ENCODE assay signal across 28 cellular contexts in genomic region chr5:176500511-176500910, GRCh38. TPM values are rescaled to one million over a fixed set of nuclear protein-coding genes. Genes with fewer than 3 reads are reported as not detected.
"Had no signal": no experiment of that assay in that cellular context is flagged by ENCODE, and none has a peak within 500 bp of the region (broad histone marks: within the 10 kb centered on the region; RNA-seq: fewer than 3 reads in every experiment).

No MANE protein-coding gene starts in this region.

- H2AFZ ChIP-seq: parathyroid adenoma had no signal

- DNase-seq: activated CD4-positive, alpha-beta memory T cell treated with anti-CD3 and anti-CD28 coated beads, Interleukin-2, amount 10 ng/mL, durations not matched to agents 7 days and 5 days; activated CD4-positive, alpha-beta T cell treated with anti-CD3 and anti-CD28 coated beads, Interleukin-2, amount 10 ng/mL, durations not matched to agents 24 days and 14 days; activated naive CD8-positive, alpha-beta T cell treated with anti-CD3 and anti-CD28 coated beads for 36 hours; amniotic stem cell; effector memory CD8-positive, alpha-beta T cell; foreskin keratinocyte; glutamatergic neuron; hippocampal formation; left ventricle myocardium superior; nephron progenitor cell; right cardiac atrium; stimulated activated CD4-positive, alpha-beta T cell treated with anti-CD3 and anti-CD28 coated beads, Interleukin-12 subunit alpha, Interleukin-12 subunit beta, amount 100 ng/mL, for 4 hours; stimulated activated naive CD8-positive, alpha-beta T cell treated with anti-CD3 and anti-CD28 coated beads, Interleukin-15, amount 100 ng/mL, for 72 hours; T-cell; tibial artery had no signal

- ATAC-seq: activated CD4-positive, CD25-positive, alpha-beta regulatory T cell treated with anti-CD3 and anti-CD28 coated beads, Interleukin-2, amount 50 U/mL, for 24 hours; effector memory CD8-positive, alpha-beta T cell; foreskin keratinocyte; left ventricle myocardium superior; right cardiac atrium; stimulated activated naive CD8-positive, alpha-beta T cell treated with anti-CD3 and anti-CD28 coated beads, Interleukin-15, amount 100 ng/mL, for 72 hours; T-cell had no signal

- H3K4me1 Mint-ChIP-seq: activated CD4-positive, alpha-beta T cell treated with anti-CD3 and anti-CD28 coated beads, Interleukin-2, amount 10 ng/mL, durations not matched to agents 24 days and 14 days; activated naive CD8-positive, alpha-beta T cell treated with anti-CD3 and anti-CD28 coated beads for 36 hours; central memory CD8-positive, alpha-beta T cell; stimulated activated naive CD8-positive, alpha-beta T cell treated with anti-CD3 and anti-CD28 coated beads, Interleukin-15, amount 100 ng/mL, for 72 hours; T-cell had no signal

- H3K9me3 ChIP-seq: breast epithelium, esophagus muscularis mucosa, tibial artery had no signal

- H3K27me3 Mint-ChIP-seq: activated CD4-positive, alpha-beta memory T cell treated with anti-CD3 and anti-CD28 coated beads, Interleukin-2, amount 10 ng/mL, durations not matched to agents 7 days and 5 days; activated CD4-positive, alpha-beta T cell treated with anti-CD3 and anti-CD28 coated beads, Interleukin-2, amount 10 ng/mL, durations not matched to agents 24 days and 14 days; activated naive CD8-positive, alpha-beta T cell treated with anti-CD3 and anti-CD28 coated beads for 36 hours; central memory CD8-positive, alpha-beta T cell; effector memory CD8-positive, alpha-beta T cell; stimulated activated naive CD8-positive, alpha-beta T cell treated with anti-CD3 and anti-CD28 coated beads, Interleukin-15, amount 100 ng/mL, for 72 hours; T-cell had no signal

- H3K9ac ChIP-seq: parathyroid adenoma had no signal

- H3K9me3 Mint-ChIP-seq: activated CD4-positive, alpha-beta memory T cell treated with anti-CD3 and anti-CD28 coated beads, Interleukin-2, amount 10 ng/mL, durations not matched to agents 7 days and 5 days; activated CD4-positive, alpha-beta T cell treated with anti-CD3 and anti-CD28 coated beads, Interleukin-2, amount 10 ng/mL, durations not matched to agents 24 days and 14 days; activated naive CD8-positive, alpha-beta T cell treated with anti-CD3 and anti-CD28 coated beads for 36 hours; activated T-helper 1 cell treated with anti-CD3 and anti-CD28 coated beads, Interleukin-12 subunit alpha, Interleukin-12 subunit beta, Interleukin-2, Interleukin-4 antibody, amounts not matched to agents 30 ng/mL and 10 ng/mL and 1 ng/mL, durations not matched to agents 14 hours and 24 hours and 36 hours; central memory CD8-positive, alpha-beta T cell; effector memory CD8-positive, alpha-beta T cell; nephron progenitor cell; stimulated activated naive CD8-positive, alpha-beta T cell treated with anti-CD3 and anti-CD28 coated beads, Interleukin-15, amount 100 ng/mL, for 72 hours; T-cell; T-helper 2 cell treated with Interferon-gamma antibody and Interleukin-4, amounts not matched to agents 5 μg/mL and 100 μg/mL, for 36 hours had no signal

- H3K4me3 ChIP-seq: breast epithelium, esophagus muscularis mucosa, tibial artery had no signal

- H3K27ac Mint-ChIP-seq: activated CD4-positive, alpha-beta memory T cell treated with anti-CD3 and anti-CD28 coated beads, Interleukin-2, amount 10 ng/mL, durations not matched to agents 7 days and 5 days; activated CD4-positive, alpha-beta T cell treated with anti-CD3 and anti-CD28 coated beads, Interleukin-2, amount 10 ng/mL, durations not matched to agents 24 days and 14 days; activated naive CD8-positive, alpha-beta T cell treated with anti-CD3 and anti-CD28 coated beads for 36 hours; activated T-helper 1 cell treated with anti-CD3 and anti-CD28 coated beads, Interleukin-12 subunit alpha, Interleukin-12 subunit beta, Interleukin-2, Interleukin-4 antibody, amounts not matched to agents 30 ng/mL and 10 ng/mL and 1 ng/mL, durations not matched to agents 14 hours and 24 hours and 36 hours; nephron progenitor cell; stimulated activated naive CD8-positive, alpha-beta T cell treated with anti-CD3 and anti-CD28 coated beads, Interleukin-15, amount 100 ng/mL, for 72 hours; T-helper 2 cell treated with Interferon-gamma antibody and Interleukin-4, amounts not matched to agents 5 μg/mL and 100 μg/mL, for 36 hours had no signal

- H3K79me2 ChIP-seq: parathyroid adenoma had no signal

- H3K27me3 ChIP-seq: breast epithelium, esophagus muscularis mucosa, foreskin keratinocyte, tibial artery had no signal

- H3K4me3 Mint-ChIP-seq: activated CD4-positive, alpha-beta memory T cell treated with anti-CD3 and anti-CD28 coated beads, Interleukin-2, amount 10 ng/mL, durations not matched to agents 7 days and 5 days; activated CD4-positive, alpha-beta T cell treated with anti-CD3 and anti-CD28 coated beads, Interleukin-2, amount 10 ng/mL, durations not matched to agents 24 days and 14 days; activated naive CD8-positive, alpha-beta T cell treated with anti-CD3 and anti-CD28 coated beads for 36 hours; activated T-helper 1 cell treated with anti-CD3 and anti-CD28 coated beads, Interleukin-12 subunit alpha, Interleukin-12 subunit beta, Interleukin-2, Interleukin-4 antibody, amounts not matched to agents 30 ng/mL and 10 ng/mL and 1 ng/mL, durations not matched to agents 14 hours and 24 hours and 36 hours; central memory CD8-positive, alpha-beta T cell; effector memory CD8-positive, alpha-beta T cell; nephron progenitor cell; stimulated activated naive CD8-positive, alpha-beta T cell treated with anti-CD3 and anti-CD28 coated beads, Interleukin-15, amount 100 ng/mL, for 72 hours; T-cell; T-helper 2 cell treated with Interferon-gamma antibody and Interleukin-4, amounts not matched to agents 5 μg/mL and 100 μg/mL, for 36 hours had no signal

- H3K4me1 ChIP-seq: breast epithelium, esophagus muscularis mucosa, parathyroid adenoma, tibial artery had no signal

- H3K27ac ChIP-seq: breast epithelium, esophagus muscularis mucosa, foreskin keratinocyte, parathyroid adenoma, tibial artery, VCaP had no signal

RNA-seq across cellular contexts. Expression of gene CDHR2, which starts 48.6 kb away (rescaled TPM):
- total RNA-seq: endothelial cell of umbilical vein, myocyte, pulmonary artery endothelial cell, skeletal muscle tissue, ureter had no signal
